Comparison of ENCODE assay signal across 13 cellular contexts in genomic region chr2:32977228-32977758, GRCh38. TPM values are rescaled to one million over a fixed set of nuclear protein-coding genes. Genes with fewer than 3 reads are reported as not detected.
DNase-seq lines count a peak whose midpoint lies in the region; ATAC-seq and TF ChIP-seq lines count a peak whose summit lies in the region.
"Had no signal": no experiment of that assay in that cellular context is flagged by ENCODE, and none has a peak within 500 bp of the region (broad histone marks: within the 10 kb centered on the region; RNA-seq: fewer than 3 reads in every experiment).

No MANE protein-coding gene starts in this region.

- no peak overlapping the region for H3K9ac ChIP-seq in liver (ENCODE audit: low read depth in 1 of 2, low read length in 2 of 2)
- H3K9ac ChIP-seq: BLaER1 treated with 17β-estradiol and CSF1 and Interleukin-3, amounts not matched to agents 10 nM and 100 nM had no signal

- no peaks in the 10 kb centered on the region for H3K9me3 ChIP-seq in liver (ENCODE audit: control insufficient read depth in 4 of 4, low read length in 3 of 4)
- H3K9me3 ChIP-seq in effector memory CD4-positive, alpha-beta T cell (ENCODE audit: control insufficient read depth, low read length) = no peaks in the 10 kb centered on the region

- WGBS in liver = 66% methylated on average over 6 of the region's 6 CpGs

- H3K4me1 ChIP-seq in liver (ENCODE audit: control insufficient read depth in 4 of 4, insufficient read depth in 4 of 4, low read length in 3 of 4) = peaks cover 0 to 11% (median 7%) of the 10 kb centered on the region in 4 donors
- no peaks in the 10 kb centered on the region for H3K4me1 ChIP-seq in effector memory CD4-positive, alpha-beta T cell (ENCODE audit: control insufficient read depth, insufficient read depth, low read length, poor library complexity, severe bottlenecking)

- no peaks in the 10 kb centered on the region for H3K27me3 ChIP-seq in liver (ENCODE audit: control insufficient read depth in 4 of 4, insufficient read depth in 4 of 4, low read length in 3 of 4)
- H3K27me3 ChIP-seq in effector memory CD4-positive, alpha-beta T cell (replicated peaks; ENCODE audit: control insufficient read depth, insufficient read depth, low read length, poor library complexity, severe bottlenecking) = no peaks in the 10 kb centered on the region
- H3K27me3 ChIP-seq: BLaER1 treated with 17β-estradiol and CSF1 and Interleukin-3, amounts not matched to agents 10 nM and 100 nM; dorsolateral prefrontal cortex had no signal

- ATAC-seq in HG03571 (IDR thresholded peaks at IDR 0.05; ENCODE audit: unreplicated experiment) = no peak

- H3K27ac ChIP-seq in epithelial cell of prostate (no peak overlapping the region), liver (ENCODE audit: low read depth in 1 of 2, low read length in 2 of 2) (no peak overlapping the region)
- no peak overlapping the region for H3K27ac ChIP-seq in effector memory CD4-positive, alpha-beta T cell (ENCODE audit: insufficient read depth, low read length, poor library complexity, severe bottlenecking)
- H3K27ac ChIP-seq: BLaER1 treated with 17β-estradiol and CSF1 and Interleukin-3, amounts not matched to agents 10 nM and 100 nM; dorsolateral prefrontal cortex had no signal

- H3K4me3 ChIP-seq in liver (ENCODE audit: low read depth in 1 of 3, low read length in 3 of 3) = no peak overlapping the region
- no peak overlapping the region for H3K4me3 ChIP-seq in effector memory CD4-positive, alpha-beta T cell (ENCODE audit: insufficient read depth, low read depth, low read length, poor library complexity, severe bottlenecking)
- H3K4me3 ChIP-seq: BLaER1 treated with 17β-estradiol and CSF1 and Interleukin-3, amounts not matched to agents 10 nM and 100 nM; dorsolateral prefrontal cortex had no signal

- TF ChIP-seq RAD21 in liver (IDR thresholded peaks at IDR 0.05) = peak in 1 of 2 donors; percentile 19

- TF ChIP-seq CTCF in liver (IDR thresholded peaks at IDR 0.05; ENCODE audit: low read depth, low read length, missing input control) = no peak

- H3K36me3 ChIP-seq in liver (ENCODE audit: control insufficient read depth in 4 of 4, insufficient read depth in 3 of 4, low read depth in 1 of 4, low read length in 3 of 4) = no peaks in the 10 kb centered on the region
- no peaks in the 10 kb centered on the region for H3K36me3 ChIP-seq in effector memory CD4-positive, alpha-beta T cell (ENCODE audit: control insufficient read depth, insufficient read depth, low read length)
- H3K36me3 ChIP-seq: BLaER1 treated with 17β-estradiol and CSF1 and Interleukin-3, amounts not matched to agents 10 nM and 100 nM had no signal

- DNase-seq in DMS 273 (lab: John Stamatoyannopoulos, UW; ENCODE audit: unreplicated experiment) (peak; percentile 94), NCI-H226 (peak; percentile 5), epithelial cell of prostate (ENCODE audit: low read depth, low spot score) (peak; percentile 78), Kasumi-1 (lab: John Stamatoyannopoulos, UW) (no peak), cerebellar nuclear complex (lab: John Stamatoyannopoulos, UW) (no peak)
- no peak for DNase-seq in effector memory CD4-positive, alpha-beta T cell
- DNase-seq: activated CD4-positive, alpha-beta T cell treated with anti-CD3 and anti-CD28 coated beads for 48 hours; activated naive CD4-positive, alpha-beta T cell treated with anti-CD3 and anti-CD28 coated beads for 36 hours; dorsolateral prefrontal cortex; SHP77 treated with DMSO at 0.1 percent for 48 hours had no signal

TF ChIP-seq in liver, 16 proteins besides CTCF, POLR2A, EP300 and RAD21:
- TF ChIP-seq TAF1 (conservative IDR thresholded peaks at IDR 0.05) (no peak), SP1 (IDR thresholded peaks at IDR 0.05) (peak; percentile 19), RXRA (IDR thresholded peaks at IDR 0.05) (peak in 1 of 2 donors; percentile 37)

RNA-seq across cellular contexts. Expression of gene LTBP1, which starts 30.5 kb away (rescaled TPM):
- total RNA-seq in liver = 10 to 100 TPM; 13.8 to 57.6 TPM
- polyA plus RNA-seq in liver = 1 to 10 TPM; 5.8 to 6.7 TPM

Comparison
In these comparisons a context has a peak if more than half of its experiments do, and no peak if none do; other contexts are left out.
1. DNase-seq: peak in DMS 273 (single experiment), NCI-H226 (single experiment) and epithelial cell of prostate (single experiment); none in effector memory CD4-positive, alpha-beta T cell (0 of 3), Kasumi-1 (0 of 2) and cerebellar nuclear complex (0 of 2).